8 cellular contexts compared by ENCODE assay signal in genomic region chr2:171434671-171434980, GRCh38. TPM values are rescaled to one million over a fixed set of nuclear protein-coding genes. Genes with fewer than 3 reads are reported as not detected.
A peak's percentile ranks its signal among the peaks of the same experiment; 100 is the strongest.
DNase-seq lines count a peak whose midpoint lies in the region; ATAC-seq, FAIRE-seq and TF ChIP-seq lines count a peak whose summit lies in the region.

No MANE protein-coding gene starts in this region.

- ATAC-seq in GM19452 (IDR thresholded peaks at IDR 0.05; ENCODE audit: unreplicated experiment) (no peak), HG03354 (IDR thresholded peaks at IDR 0.05; ENCODE audit: poor library complexity, severe bottlenecking, unreplicated experiment) (no peak)

- H3K9ac ChIP-seq in adipocyte (ENCODE audit: low read length) (peak overlapping the region; percentile 98), kidney (ENCODE audit: low read length in 2 of 2) (peak overlapping the region; percentile 20 to 65), subcutaneous abdominal adipose tissue (ENCODE audit: low read length in 5 of 5) (peak overlapping the region; percentile 26 to 96 (median 94))

- H3K27ac ChIP-seq in ACC112 (ENCODE audit: low read depth, low read length) (peak overlapping the region; percentile 83), kidney (ENCODE audit: low read depth in 2 of 2, low read length in 2 of 2) (peak overlapping the region; percentile 88 to 93), subcutaneous abdominal adipose tissue (ENCODE audit: low read depth, low read length) (peak overlapping the region; percentile 87)

- peak overlapping the region; percentile 86 for H3K4me3 ChIP-seq in ACC112 (ENCODE audit: low read depth, low read length)
- peak overlapping the region; percentile 67 for H3K4me3 ChIP-seq in HFF-Myc (replicated peaks; ENCODE audit: low read depth, low read length)
- H3K4me3 ChIP-seq in adipocyte (ENCODE audit: low read length), result peak overlapping the region; percentile 93
- H3K4me3 ChIP-seq in kidney (ENCODE audit: low read length in 2 of 2), result peak overlapping the region; percentile 81 to 91
- H3K4me3 ChIP-seq in subcutaneous abdominal adipose tissue (ENCODE audit: low read depth in 1 of 5, low read length in 5 of 5), result peak overlapping the region; percentile 59 to 97 (median 84)

- peaks cover 35% of the 10 kb centered on the region for H3K36me3 ChIP-seq in ACC112 (ENCODE audit: insufficient read depth, low read length)
- H3K36me3 ChIP-seq in adipocyte (ENCODE audit: control insufficient read depth, insufficient read depth, low read length, severe bottlenecking), result peaks cover 34% of the 10 kb centered on the region
- H3K36me3 ChIP-seq in kidney (ENCODE audit: control insufficient read depth in 1 of 2, insufficient read depth in 2 of 2, low read length in 2 of 2), result peaks cover 2 to 7% of the 10 kb centered on the region in 2 donors
- H3K36me3 ChIP-seq in subcutaneous abdominal adipose tissue (ENCODE audit: control insufficient read depth in 5 of 5, insufficient read depth in 5 of 5, low read length in 5 of 5), result peaks cover 3 to 14% (median 11%) of the 10 kb centered on the region in 5 donors

- peaks cover 58% of the 10 kb centered on the region for H3K79me2 ChIP-seq in ACC112 (ENCODE audit: control insufficient read depth, insufficient read depth, low read length, unreplicated experiment)

- no peaks in the 10 kb centered on the region for H3K27me3 ChIP-seq in ACC112 (ENCODE audit: insufficient read depth, low read length)
- H3K27me3 ChIP-seq in adipocyte (replicated peaks; ENCODE audit: control insufficient read depth, insufficient read depth, low read length), result no peaks in the 10 kb centered on the region
- no peaks in the 10 kb centered on the region for H3K27me3 ChIP-seq in subcutaneous abdominal adipose tissue (ENCODE audit: control insufficient read depth in 5 of 5, insufficient read depth in 4 of 5, low read length in 5 of 5)

- H3K4me1 ChIP-seq in ACC112 (ENCODE audit: control insufficient read depth, insufficient read depth, low read length, unreplicated experiment) (peaks cover 20% of the 10 kb centered on the region), adipocyte (ENCODE audit: control insufficient read depth, insufficient read depth, low read length) (peaks cover 17% of the 10 kb centered on the region), kidney (ENCODE audit: control insufficient read depth in 1 of 2, insufficient read depth in 1 of 2, low read depth in 1 of 2, low read length in 2 of 2) (peaks cover 2 to 5% of the 10 kb centered on the region in 2 donors), subcutaneous abdominal adipose tissue (ENCODE audit: control insufficient read depth in 5 of 5, insufficient read depth in 5 of 5, low read length in 5 of 5) (peaks cover 4 to 22% (median 15%) of the 10 kb centered on the region in 5 donors)

- H2AFZ ChIP-seq in ACC112 (ENCODE audit: low read length, unreplicated experiment), result peak overlapping the region; percentile 86

- intact Hi-C loops in kidney (cut with DNase I), result no loop called here

- no peak for FAIRE-seq in kidney (lab: Jason Lieb, UNC)

- no peak for DNase-seq in HFF-Myc (ENCODE audit: extremely low read depth, low read depth)
- no peak for DNase-seq in adipocyte (ENCODE audit: low read depth)
- DNase-seq in kidney, result no peak
- DNase-seq in GDM1 (lab: John Stamatoyannopoulos, UW), result no peak

- peaks cover 8% of the 10 kb centered on the region for H3K9me3 ChIP-seq in adipocyte (ENCODE audit: control insufficient read depth, low read length)
- no peaks in the 10 kb centered on the region for H3K9me3 ChIP-seq in kidney (ENCODE audit: control insufficient read depth in 1 of 2, low read length in 2 of 2)
- no peaks in the 10 kb centered on the region for H3K9me3 ChIP-seq in subcutaneous abdominal adipose tissue (ENCODE audit: control insufficient read depth in 5 of 5, low read length in 5 of 5)

- TF ChIP-seq CTCF in HFF-Myc (IDR thresholded peaks at IDR 0.05; ENCODE audit: low read depth, low read length, missing control alignments) (no peak), kidney (IDR thresholded peaks at IDR 0.05; ENCODE audit: borderline replicate concordance, extremely low read depth, insufficient read depth) (no peak)

RNA-seq across cellular contexts. Expression of gene DCAF17, which starts 0.6 kb away (rescaled TPM):
- total RNA-seq in kidney, result 18.5 TPM
- 4.9 TPM for polyA plus RNA-seq in kidney (ENCODE audit: insufficient read depth, low read depth, low replicate concordance)

RNA-seq across cellular contexts. Expression of gene METTL8, which starts 0.8 kb away (rescaled TPM):
- 14.9 TPM for total RNA-seq in kidney
- polyA plus RNA-seq in kidney (ENCODE audit: insufficient read depth, low read depth, low replicate concordance), result 10.8 TPM

Comparison
In these comparisons a context has a peak if more than half of its experiments do, and no peak if none do; other contexts are left out.
1. H3K9ac ChIP-seq: peak in every context shown above with its lines; median percentile 98 in adipocyte; 94 in subcutaneous abdominal adipose tissue; 42 in kidney.